Comparison of ENCODE assay signal across 20 cellular contexts in the genomic region with DNA sequence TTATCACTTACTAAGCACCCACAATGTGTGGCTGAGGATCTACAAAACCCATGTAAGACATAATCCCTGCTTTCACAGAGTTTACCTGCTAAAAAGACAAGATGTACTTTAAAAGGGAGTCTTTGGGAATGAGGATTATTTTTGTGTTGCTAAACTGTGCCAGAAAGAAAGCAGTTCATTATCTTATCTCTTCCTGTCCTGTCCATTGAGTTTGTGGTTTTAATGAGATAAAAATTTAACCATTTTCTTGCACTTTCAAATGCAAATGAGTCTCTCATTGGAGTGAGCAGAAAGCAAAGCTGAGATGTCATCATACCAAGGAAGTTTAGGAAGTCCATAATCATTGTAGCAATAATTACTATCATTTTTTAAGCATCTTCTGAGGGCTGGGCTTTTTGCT.
"Had no signal": no experiment of that assay in that cellular context is flagged by ENCODE, and none has a peak within 500 bp of the region (broad histone marks: within the 10 kb centered on the region; RNA-seq: fewer than 3 reads in every experiment).

No MANE protein-coding gene starts in this region.

- DNase-seq: effector memory CD4-positive, alpha-beta T cell; esophagus squamous epithelium; foreskin melanocyte; heart left ventricle; hippocampal formation; left colon; natural killer cell; posterior cingulate gyrus; spleen; stimulated activated CD4-positive, alpha-beta T cell treated with anti-CD3 and anti-CD28 coated beads, Interleukin-15, amount 100 ng/mL, for 24 hours; stimulated activated CD4-positive, alpha-beta T cell treated with anti-CD3 and anti-CD28 coated beads, Interleukin-1b, Interleukin-23, amount 100 ng/mL, for 48 hours; stimulated activated CD4-positive, alpha-beta T cell treated with anti-CD3 and anti-CD28 coated beads, Interleukin-4, amount 100 ng/mL, for 24 hours; tibial artery; upper lobe of left lung had no signal

- H3K27ac Mint-ChIP-seq: natural killer cell; stimulated activated memory B cell treated with anti-CD40 and anti-IgM and Interleukin-4, amounts not matched to agents 10 μg/mL and 1 μg/mL and 100 μg/mL, for 72 hours; stimulated activated naive CD8-positive, alpha-beta T cell treated with anti-CD3 and anti-CD28 coated beads, Interleukin-15, Interleukin-2, amounts not matched to agents 100 ng/mL and 50 ng/mL, for 24 hours had no signal

- H3K4me1 Mint-ChIP-seq: central memory CD8-positive, alpha-beta T cell; natural killer cell; stimulated activated memory B cell treated with anti-CD40 and anti-IgM and Interleukin-4, amounts not matched to agents 10 μg/mL and 1 μg/mL and 100 μg/mL, for 72 hours had no signal

- H3K27ac ChIP-seq: epithelial cell of prostate, esophagus squamous epithelium, spleen, tibial artery, upper lobe of left lung had no signal

- H3K9me3 Mint-ChIP-seq: neural crest cell; stimulated activated memory B cell treated with anti-CD40 and anti-IgM and Interleukin-4, amounts not matched to agents 10 μg/mL and 1 μg/mL and 100 μg/mL, for 72 hours had no signal

- H3K27me3 Mint-ChIP-seq: central memory CD8-positive, alpha-beta T cell; stimulated activated memory B cell treated with anti-CD40 and anti-IgM and Interleukin-4, amounts not matched to agents 10 μg/mL and 1 μg/mL and 100 μg/mL, for 72 hours; stimulated activated naive CD8-positive, alpha-beta T cell treated with anti-CD3 and anti-CD28 coated beads, Interleukin-15, Interleukin-2, amounts not matched to agents 100 ng/mL and 50 ng/mL, for 24 hours had no signal

- H3K4me3 ChIP-seq: esophagus squamous epithelium, heart left ventricle, spleen, tibial artery, upper lobe of left lung had no signal

- H3K27me3 ChIP-seq: esophagus squamous epithelium, heart left ventricle, spleen, tibial artery, upper lobe of left lung had no signal

- H3K36me3 ChIP-seq: esophagus squamous epithelium, heart left ventricle, spleen, tibial artery, upper lobe of left lung had no signal

- H3K36me3 Mint-ChIP-seq: natural killer cell; stimulated activated memory B cell treated with anti-CD40 and anti-IgM and Interleukin-4, amounts not matched to agents 10 μg/mL and 1 μg/mL and 100 μg/mL, for 72 hours had no signal

- FAIRE-seq: endometrium had no signal

- ATAC-seq: heart left ventricle; left colon; natural killer cell; stimulated activated memory B cell treated with anti-CD40 and anti-IgM and Interleukin-4, amounts not matched to agents 10 μg/mL and 1 μg/mL and 100 μg/mL, for 72 hours had no signal

- H3K4me3 Mint-ChIP-seq: central memory CD8-positive, alpha-beta T cell; natural killer cell; neural crest cell; stimulated activated memory B cell treated with anti-CD40 and anti-IgM and Interleukin-4, amounts not matched to agents 10 μg/mL and 1 μg/mL and 100 μg/mL, for 72 hours; stimulated activated naive CD8-positive, alpha-beta T cell treated with anti-CD3 and anti-CD28 coated beads, Interleukin-15, Interleukin-2, amounts not matched to agents 100 ng/mL and 50 ng/mL, for 24 hours had no signal

- H3K9me3 ChIP-seq: esophagus squamous epithelium, heart left ventricle, spleen, tibial artery, upper lobe of left lung had no signal
